Comparison of ENCODE assay signal across 8 cellular contexts in the genomic region with DNA sequence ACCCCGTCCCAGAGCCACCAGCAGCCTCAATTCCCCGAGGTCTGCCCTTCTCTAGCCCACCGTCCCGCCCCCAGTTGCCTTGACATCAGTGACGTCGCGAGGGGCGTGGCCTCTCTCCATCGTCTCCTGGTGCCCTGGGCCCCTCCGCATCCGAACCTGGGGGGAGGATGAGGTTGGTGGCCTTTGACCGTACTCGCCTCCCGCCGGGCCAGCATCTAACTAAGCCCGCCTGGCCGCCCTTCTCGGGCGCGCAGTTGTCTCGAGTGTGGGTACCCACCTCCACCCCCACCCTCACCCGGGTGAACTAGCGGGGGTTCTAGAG. TPM values are rescaled to one million over a fixed set of nuclear protein-coding genes. Genes with fewer than 3 reads are reported as not detected.
DNase-seq lines count a peak whose midpoint lies in the region; ATAC-seq, FAIRE-seq and TF ChIP-seq lines count a peak whose summit lies in the region.

No MANE protein-coding gene starts in this region.

- H2BK15ac ChIP-seq in H1 (ENCODE audit: low read length), result peak overlapping the region; percentile 88; the same call in 1 of the 2 replicates

- no peak overlapping the region for H2BK12ac ChIP-seq in H1 (ENCODE audit: low read depth, low read length)

- no peak overlapping the region for H3K4ac ChIP-seq in H1 (replicated peaks; ENCODE audit: insufficient read length, low read depth, low read length)

- H2BK120ac ChIP-seq in H1 (replicated peaks; ENCODE audit: low read depth, low read length), result no peak overlapping the region

- H2BK5ac ChIP-seq in H1 (ENCODE audit: low read depth, low read length), result peak overlapping the region; percentile 93

- peak in 1 of 2 experiments; percentile 44; a peak in 1 of 3 replicates for TF ChIP-seq POLR2A in H1 (IDR thresholded peaks at IDR 0.05; ENCODE audit: control extremely low read depth in 1 of 2, low read depth in 2 of 2, low read length in 2 of 2)

- H3K36me3 Mint-ChIP-seq in activated CD8-positive, alpha-beta memory T cell treated with anti-CD3 and anti-CD28 coated beads, Interleukin-2, amount 10 ng/mL, durations not matched to agents 7 days and 5 days, result no peaks in the 10 kb centered on the region

- CTCF ChIA-PET in activated CD8-positive, alpha-beta memory T cell treated with anti-CD3 and anti-CD28 coated beads, Interleukin-2, amount 10 ng/mL, durations not matched to agents 7 days and 5 days (lab: Charles Lee), result interaction anchor here (1.1 to 15.3 kb wide), 3 partner anchors 9 to 129 kb away, joined by 3 to 195 read pairs (median 5); partner anchors contain the start of gene FKBP5
- CTCF ChIA-PET in H1 (lab: Charles Lee; ENCODE audit: partially characterized antibody), result interaction anchor here (1.0 to 3.8 kb wide), 6 partner anchors 10 to 235 kb away, joined by 3 to 12 read pairs (median 3); partner anchors contain the start of gene TEAD3

- no peaks in the 10 kb centered on the region for H3K9me3 ChIP-seq in H1 (ENCODE audit: insufficient read depth in 2 of 2, low read depth in 1 of 2, low read length in 1 of 2)

- H3K36me3 ChIP-seq in H1 (ENCODE audit: control insufficient read depth in 2 of 4, insufficient read depth in 4 of 4, low read length in 3 of 4), result no peaks in the 10 kb centered on the region

- H3K27me3 Mint-ChIP-seq in activated CD8-positive, alpha-beta memory T cell treated with anti-CD3 and anti-CD28 coated beads, Interleukin-2, amount 10 ng/mL, durations not matched to agents 7 days and 5 days, result no peaks in the 10 kb centered on the region

- peak overlapping the region; percentile 84 for H4K5ac ChIP-seq in H1 (ENCODE audit: insufficient read length, low read depth, low read length)

- H3K4me2 ChIP-seq in H1 (ENCODE audit: insufficient read depth in 1 of 2, low read depth in 2 of 2, low read length in 2 of 2), result peak overlapping the region; percentile 74 to 89

- no peak overlapping the region for H3K14ac ChIP-seq in H1 (ENCODE audit: insufficient read length)

- H2BK20ac ChIP-seq in H1 (ENCODE audit: low read length), result peak overlapping the region; percentile 90; the same call in 1 of the 2 replicates

- DNase-seq in NK-92 treated with Interleukin-12 subunit alpha and Interleukin-12 subunit beta, amount 100 ng/mL, for 24 hours (lab: John Stamatoyannopoulos, UW), result peak; percentile 93
- peak; percentile 98 for DNase-seq in activated CD8-positive, alpha-beta memory T cell treated with anti-CD3 and anti-CD28 coated beads, Interleukin-2, amount 10 ng/mL, durations not matched to agents 7 days and 5 days
- DNase-seq in H1 (ENCODE audit: low read depth in 1 of 2, low spot score in 2 of 2), result peak in 1 of 2 experiments; percentile 99
- peak; percentile 97 for DNase-seq in mesenteric fat pad (ENCODE audit: low spot score)
- peak; percentile 97 for DNase-seq in stimulated activated CD8-positive, alpha-beta memory T cell treated with anti-CD3 and anti-CD28 coated beads, Interleukin-15, amount 100 ng/mL, for 1 hour (ENCODE audit: low read depth)

- peaks cover 22% of the 10 kb centered on the region for H3K23me2 ChIP-seq in H1 (ENCODE audit: low read depth, low read length)

- H3K4me1 Mint-ChIP-seq in activated CD8-positive, alpha-beta memory T cell treated with anti-CD3 and anti-CD28 coated beads, Interleukin-2, amount 10 ng/mL, durations not matched to agents 7 days and 5 days, result peaks cover 71% of the 10 kb centered on the region

- H2AK5ac ChIP-seq in H1 (ENCODE audit: low read depth, low read length), result no peak overlapping the region; the same call in 1 of the 2 replicates

- peak overlapping the region; percentile 84 for H3K4me3 Mint-ChIP-seq in activated CD8-positive, alpha-beta memory T cell treated with anti-CD3 and anti-CD28 coated beads, Interleukin-2, amount 10 ng/mL, durations not matched to agents 7 days and 5 days

- H3K23ac ChIP-seq in H1 (ENCODE audit: insufficient read length), result no peak overlapping the region

- TF ChIP-seq CTCF in C4-2B (conservative IDR thresholded peaks at IDR 0.05) (no peak), H1 (IDR thresholded peaks at IDR 0.05; ENCODE audit: control extremely low read depth in 1 of 3, insufficient read depth in 1 of 3, low read depth in 1 of 3, low read length in 3 of 3) (no peak)

- H3K79me2 ChIP-seq in H1 (ENCODE audit: control insufficient read depth in 1 of 2, insufficient read depth in 2 of 2, low read length in 2 of 2), result no peaks in the 10 kb centered on the region

- no peak for TF ChIP-seq RAD21 in H1 (IDR thresholded peaks at IDR 0.05 in 1 of 2, conservative IDR thresholded peaks at IDR 0.05 in 1 of 2; ENCODE audit: low read depth in 2 of 2, low read length in 2 of 2)

- no peak overlapping the region for H2AFZ ChIP-seq in H1 (ENCODE audit: low read length)

- WGBS in H1 (ENCODE audit: extremely low coverage in 1 of 2, insufficient coverage in 1 of 2, insufficient read length in 1 of 2, insufficient replicate concordance in 2 of 2, low coverage in 1 of 2, low lambda C conversion rate in 2 of 2, missing lambda C conversion rate in 1 of 2), 2 experiments, result 6% methylated on average over 15 of the region's 23 CpGs; no CpG with 5 or more reads in 1 of the 2 experiments

- peak overlapping the region; percentile 79 for H4K8ac ChIP-seq in H1 (ENCODE audit: extremely low read depth, insufficient read depth, low read length)

- H3K27me3 ChIP-seq in H1 (replicated peaks in 1 of 4; ENCODE audit: control insufficient read depth in 3 of 4, extremely low read depth in 1 of 4, insufficient read depth in 3 of 4, low read length in 3 of 4), result peaks cover 0 to 7% (median 1%) of the 10 kb centered on the region in 4 experiments; a peak in 3 of 7 replicates

- no peaks in the 10 kb centered on the region for H3K79me1 ChIP-seq in H1 (ENCODE audit: low read depth, low read length)

- peak overlapping the region in 2 of 4 experiments; percentile 65 to 67; a peak in 5 of 7 replicates for H3K9ac ChIP-seq in H1 (replicated peaks in 1 of 4; ENCODE audit: extremely low read depth in 1 of 4, low read depth in 3 of 4, low read length in 3 of 4)

- peak overlapping the region; percentile 96 for H3K27ac Mint-ChIP-seq in activated CD8-positive, alpha-beta memory T cell treated with anti-CD3 and anti-CD28 coated beads, Interleukin-2, amount 10 ng/mL, durations not matched to agents 7 days and 5 days

- peak overlapping the region; percentile 94 for H3K18ac ChIP-seq in H1 (ENCODE audit: extremely low read depth, low read length)

- peak overlapping the region; percentile 43 to 91 (median 70) for H3K4me3 ChIP-seq in H1 (ENCODE audit: extremely low read depth in 1 of 4, insufficient read depth in 2 of 4, low read depth in 3 of 4, low read length in 4 of 4)

- no peak; a peak in 1 of 3 replicates for TF ChIP-seq EP300 in H1 (IDR thresholded peaks at IDR 0.05; ENCODE audit: borderline replicate concordance in 1 of 2, low read depth in 2 of 2, low read length in 2 of 2)

- H3K4me1 ChIP-seq in H1 (replicated peaks in 1 of 4; ENCODE audit: control insufficient read depth in 3 of 4, insufficient read depth in 4 of 4, low read length in 3 of 4), result peaks cover 15 to 36% (median 28%) of the 10 kb centered on the region in 4 experiments

- FAIRE-seq in H1 (lab: Jason Lieb, UNC), result no peak

- POLR2A ChIA-PET in H1 (lab: Charles Lee; ENCODE audit: partially characterized antibody), result interaction anchor here (1.2 to 2.7 kb wide), 9 partner anchors 9 to 234 kb away, joined by 3 to 9 read pairs (median 5); partner anchors contain the start of gene FKBP5

- H4K20me1 ChIP-seq in H1 (replicated peaks in 1 of 2; ENCODE audit: control insufficient read depth in 1 of 2, insufficient read depth in 2 of 2, low read length in 2 of 2), result no peaks in the 10 kb centered on the region

- no peaks in the 10 kb centered on the region for H3K9me3 Mint-ChIP-seq in activated CD8-positive, alpha-beta memory T cell treated with anti-CD3 and anti-CD28 coated beads, Interleukin-2, amount 10 ng/mL, durations not matched to agents 7 days and 5 days (ENCODE audit: low read depth)

- H3K56ac ChIP-seq in H1 (replicated peaks; ENCODE audit: insufficient read length, low read depth, low read length), result peak overlapping the region; percentile 48

- H3K27ac ChIP-seq in C4-2B, result peak overlapping the region; percentile 98
- H3K27ac ChIP-seq in H1 (ENCODE audit: low read depth, low read length), result peak overlapping the region; percentile 92

- peak; percentile 42 for ATAC-seq in GM19328 (IDR thresholded peaks at IDR 0.05; ENCODE audit: unreplicated experiment)
- peak; percentile 50 for ATAC-seq in HG03460 (IDR thresholded peaks at IDR 0.05; ENCODE audit: unreplicated experiment)
- ATAC-seq in activated CD8-positive, alpha-beta memory T cell treated with anti-CD3 and anti-CD28 coated beads, Interleukin-2, amount 10 ng/mL, durations not matched to agents 7 days and 5 days, result peak; percentile 62

- H4K91ac ChIP-seq in H1 (replicated peaks; ENCODE audit: insufficient read length, low read length), result peak overlapping the region; percentile 26

RNA-seq across cellular contexts. Expression of gene ARMC12, which starts 5.5 kb away (rescaled TPM):
- under 1 TPM; 0.45 to 0.96 TPM for total RNA-seq in activated CD8-positive, alpha-beta memory T cell treated with anti-CD3 and anti-CD28 coated beads, Interleukin-2, amount 10 ng/mL, durations not matched to agents 7 days and 5 days
- 0.78 and 0.86 TPM in 2 replicates for total RNA-seq in H1 (2021; fragmentation: NEBNext Ultra II Directional; extraction: Animal tissue kit (Norgen Biotek cat#: 25700))
- 3.7 and 3.9 TPM in 2 replicates for polyA plus RNA-seq in H1 (2011; rRNA removed)
- 3.5 TPM for polyA plus RNA-seq in H1 (2011; cell fraction: cytosol; rRNA removed)
- polyA plus RNA-seq in H1 (2011; cell fraction: nucleus; rRNA removed), result 14.4 TPM
- polyA plus RNA-seq in H1 (2012, experiment 1 of 2), result 1.2 to 2.6 TPM (median 1.4 TPM) in 4 replicates
- 0.91 TPM for polyA plus RNA-seq in H1 (2012, experiment 2 of 2)
- 1.4 TPM for polyA plus RNA-seq in H1 (2013, experiment 1 of 2)
- polyA plus RNA-seq in H1 (2013, experiment 2 of 2), result 0.94 TPM
- 0.63 and 0.66 TPM in 2 replicates for polyA minus RNA-seq in H1 (2011; rRNA and poly(A)+ RNA removed)
- not detected for polyA minus RNA-seq in H1 (2011; cell fraction: cytosol; rRNA and poly(A)+ RNA removed)
- polyA minus RNA-seq in H1 (2011; cell fraction: nucleus; rRNA and poly(A)+ RNA removed), result 0.80 TPM
- 0.58 TPM for total RNA-seq in mesenteric fat pad

RNA-seq across cellular contexts. Expression of gene FKBP5, which starts 42.7 kb away (rescaled TPM):
- total RNA-seq in activated CD8-positive, alpha-beta memory T cell treated with anti-CD3 and anti-CD28 coated beads, Interleukin-2, amount 10 ng/mL, durations not matched to agents 7 days and 5 days, result 10 to 100 TPM; 53.8 to 70.6 TPM
- 40.4 and 41.0 TPM in 2 replicates for total RNA-seq in H1 (2021; fragmentation: NEBNext Ultra II Directional; extraction: Animal tissue kit (Norgen Biotek cat#: 25700))
- 9.3 and 14.3 TPM in 2 replicates for polyA plus RNA-seq in H1 (2011; rRNA removed)
- polyA plus RNA-seq in H1 (2011; cell fraction: cytosol; rRNA removed), result 16.1 TPM
- 6.4 TPM for polyA plus RNA-seq in H1 (2011; cell fraction: nucleus; rRNA removed)
- polyA plus RNA-seq in H1 (2012, experiment 1 of 2), result 31.8 to 41.6 TPM (median 34.6 TPM) in 4 replicates
- 4.5 TPM for polyA plus RNA-seq in H1 (2012, experiment 2 of 2)
- 30.0 TPM for polyA plus RNA-seq in H1 (2013, experiment 1 of 2)
- 31.7 TPM for polyA plus RNA-seq in H1 (2013, experiment 2 of 2)
- polyA minus RNA-seq in H1 (2011; rRNA and poly(A)+ RNA removed), result 14.7 and 18.2 TPM in 2 replicates
- 10.3 TPM for polyA minus RNA-seq in H1 (2011; cell fraction: cytosol; rRNA and poly(A)+ RNA removed)
- polyA minus RNA-seq in H1 (2011; cell fraction: nucleus; rRNA and poly(A)+ RNA removed), result 10.6 TPM
- 212 TPM for total RNA-seq in mesenteric fat pad

RNA-seq across cellular contexts. Expression of gene CLPSL2, which starts 45.0 kb away (rescaled TPM):
- total RNA-seq in activated CD8-positive, alpha-beta memory T cell treated with anti-CD3 and anti-CD28 coated beads, Interleukin-2, amount 10 ng/mL, durations not matched to agents 7 days and 5 days, result not detected
- 1.4 TPM in 2 replicates for total RNA-seq in H1 (2021; fragmentation: NEBNext Ultra II Directional; extraction: Animal tissue kit (Norgen Biotek cat#: 25700))
- polyA plus RNA-seq in H1 (2011; rRNA removed), result 3.2 and 3.4 TPM in 2 replicates
- 1.0 TPM for polyA plus RNA-seq in H1 (2011; cell fraction: cytosol; rRNA removed)
- 3.3 TPM for polyA plus RNA-seq in H1 (2011; cell fraction: nucleus; rRNA removed)
- polyA plus RNA-seq in H1 (2012, experiment 1 of 2), result 2.6 to 6.7 TPM (median 5.0 TPM) in 4 replicates
- polyA plus RNA-seq in H1 (2012, experiment 2 of 2), result not detected
- polyA plus RNA-seq in H1 (2013, experiment 1 of 2), result 4.3 TPM
- 4.7 TPM for polyA plus RNA-seq in H1 (2013, experiment 2 of 2)
- polyA minus RNA-seq in H1 (2011; rRNA and poly(A)+ RNA removed), result not detected in 2 replicates
- not detected for polyA minus RNA-seq in H1 (2011; cell fraction: cytosol; rRNA and poly(A)+ RNA removed)
- 2.7 TPM for polyA minus RNA-seq in H1 (2011; cell fraction: nucleus; rRNA and poly(A)+ RNA removed)
- total RNA-seq in mesenteric fat pad, result not detected

RNA-seq across cellular contexts. Expression of gene CLPSL1, which starts 49.4 kb away (rescaled TPM):
- total RNA-seq in activated CD8-positive, alpha-beta memory T cell treated with anti-CD3 and anti-CD28 coated beads, Interleukin-2, amount 10 ng/mL, durations not matched to agents 7 days and 5 days, result not detected
- total RNA-seq in H1 (2021; fragmentation: NEBNext Ultra II Directional; extraction: Animal tissue kit (Norgen Biotek cat#: 25700)), result not detected in 2 replicates
- polyA plus RNA-seq in H1 (2011; rRNA removed), result 0.88 TPM in 1 of 2 replicates, not detected in the other
- 0.58 TPM for polyA plus RNA-seq in H1 (2011; cell fraction: cytosol; rRNA removed)
- 0.40 TPM for polyA plus RNA-seq in H1 (2011; cell fraction: nucleus; rRNA removed)
- 0.36 TPM in 1 of 4 replicates, not detected in the others for polyA plus RNA-seq in H1 (2012, experiment 1 of 2)
- not detected for polyA plus RNA-seq in H1 (2012, experiment 2 of 2)
- polyA plus RNA-seq in H1 (2013, experiment 1 of 2), result 0.32 TPM
- polyA plus RNA-seq in H1 (2013, experiment 2 of 2), result 0.26 TPM
- not detected in 2 replicates for polyA minus RNA-seq in H1 (2011; rRNA and poly(A)+ RNA removed)
- polyA minus RNA-seq in H1 (2011; cell fraction: cytosol; rRNA and poly(A)+ RNA removed), result not detected
- polyA minus RNA-seq in H1 (2011; cell fraction: nucleus; rRNA and poly(A)+ RNA removed), result not detected
- total RNA-seq in mesenteric fat pad, result not detected
